ENCODE assay signal across 9 cellular contexts in genomic region chr17:57370051-57370581, GRCh38.
A peak's percentile ranks its signal among the peaks of the same experiment; 100 is the strongest.
DNase-seq lines count a peak whose midpoint lies in the region; ATAC-seq and TF ChIP-seq lines count a peak whose summit lies in the region.
"Had no signal": no experiment of that assay in that cellular context is flagged by ENCODE, and none has a peak within 500 bp of the region (broad histone marks: within the 10 kb centered on the region; RNA-seq: fewer than 3 reads in every experiment).

No MANE protein-coding gene starts in this region.

- in situ Hi-C loops in astrocyte of the cerebellum (cut with HindIII; ENCODE audit: low sequenced_read_pairs) = no loop called here

- CTCF ChIA-PET in activated naive CD4-positive, alpha-beta T cell treated with anti-CD3 and anti-CD28 coated beads, Interleukin-2, amount 10 ng/mL, durations not matched to agents 7 days and 5 days (lab: Charles Lee) = no interaction called here

- H3K4me1 Mint-ChIP-seq in activated naive CD4-positive, alpha-beta T cell treated with anti-CD3 and anti-CD28 coated beads, Interleukin-2, amount 10 ng/mL, durations not matched to agents 7 days and 5 days = no peaks in the 10 kb centered on the region
- H3K4me1 Mint-ChIP-seq in T-helper 2 cell treated with Interferon-gamma antibody and Interleukin-4, amounts not matched to agents 5 μg/mL and 100 μg/mL, for 36 hours (ENCODE audit: low read depth) = peaks cover 8% of the 10 kb centered on the region

- no peak for TF ChIP-seq CTCF in astrocyte of the cerebellum (IDR thresholded peaks at IDR 0.05; ENCODE audit: low read depth, low read length, missing control alignments)

- H3K9me3 Mint-ChIP-seq in activated naive CD4-positive, alpha-beta T cell treated with anti-CD3 and anti-CD28 coated beads, Interleukin-2, amount 10 ng/mL, durations not matched to agents 7 days and 5 days = no peaks in the 10 kb centered on the region
- peaks cover 11% of the 10 kb centered on the region for H3K9me3 Mint-ChIP-seq in T-helper 2 cell treated with Interferon-gamma antibody and Interleukin-4, amounts not matched to agents 5 μg/mL and 100 μg/mL, for 36 hours

- no peaks in the 10 kb centered on the region for H3K27me3 Mint-ChIP-seq in activated naive CD4-positive, alpha-beta T cell treated with anti-CD3 and anti-CD28 coated beads, Interleukin-2, amount 10 ng/mL, durations not matched to agents 7 days and 5 days
- no peaks in the 10 kb centered on the region for H3K27me3 Mint-ChIP-seq in T-helper 2 cell treated with Interferon-gamma antibody and Interleukin-4, amounts not matched to agents 5 μg/mL and 100 μg/mL, for 36 hours (ENCODE audit: low read depth)

- DNase-seq in GM03348 (ENCODE audit: low spot score) (peak; percentile 62), astrocyte of the cerebellum (ENCODE audit: low read depth) (peak; percentile 20), mucosa of gallbladder (ENCODE audit: low spot score) (peak; percentile 46), activated gamma-delta T cell treated with Interleukin-2 at 50 U/mL for 16 hours (no peak), mesenteric fat pad (ENCODE audit: low spot score) (no peak)
- DNase-seq in activated naive CD4-positive, alpha-beta T cell treated with anti-CD3 and anti-CD28 coated beads, Interleukin-2, amount 10 ng/mL, durations not matched to agents 7 days and 5 days = no peak
- DNase-seq in T-helper 2 cell treated with Interferon-gamma antibody and Interleukin-4, amounts not matched to agents 5 μg/mL and 100 μg/mL, for 36 hours (ENCODE audit: low spot score) = no peak

- ATAC-seq in HG02798 (IDR thresholded peaks at IDR 0.05; ENCODE audit: poor library complexity, unreplicated experiment) = peak; percentile 68

- H3K4me3 Mint-ChIP-seq in activated naive CD4-positive, alpha-beta T cell treated with anti-CD3 and anti-CD28 coated beads, Interleukin-2, amount 10 ng/mL, durations not matched to agents 7 days and 5 days = no peak overlapping the region
- no peak overlapping the region for H3K4me3 Mint-ChIP-seq in T-helper 2 cell treated with Interferon-gamma antibody and Interleukin-4, amounts not matched to agents 5 μg/mL and 100 μg/mL, for 36 hours

- H3K36me3 Mint-ChIP-seq in activated naive CD4-positive, alpha-beta T cell treated with anti-CD3 and anti-CD28 coated beads, Interleukin-2, amount 10 ng/mL, durations not matched to agents 7 days and 5 days = peaks cover 11% of the 10 kb centered on the region
- H3K36me3 Mint-ChIP-seq in T-helper 2 cell treated with Interferon-gamma antibody and Interleukin-4, amounts not matched to agents 5 μg/mL and 100 μg/mL, for 36 hours (ENCODE audit: low read depth) = peaks cover 22% of the 10 kb centered on the region

- no peak overlapping the region for H3K27ac Mint-ChIP-seq in activated naive CD4-positive, alpha-beta T cell treated with anti-CD3 and anti-CD28 coated beads, Interleukin-2, amount 10 ng/mL, durations not matched to agents 7 days and 5 days
- no peak overlapping the region for H3K27ac Mint-ChIP-seq in T-helper 2 cell treated with Interferon-gamma antibody and Interleukin-4, amounts not matched to agents 5 μg/mL and 100 μg/mL, for 36 hours

- no peak overlapping the region for H3K4me3 ChIP-seq in astrocyte of the cerebellum (ENCODE audit: low read depth, low read length)
- H3K4me3 ChIP-seq: thoracic aorta had no signal

Comparison
In these comparisons a context has a peak if more than half of its experiments do, and no peak if none do; other contexts are left out.
1. DNase-seq: peak in GM03348 (single experiment), astrocyte of the cerebellum (single experiment) and mucosa of gallbladder (single experiment); none in activated gamma-delta T cell treated with Interleukin-2 at 50 U/mL for 16 hours (single experiment), mesenteric fat pad (single experiment), activated naive CD4-positive, alpha-beta T cell treated with anti-CD3 and anti-CD28 coated beads, Interleukin-2, amount 10 ng/mL, durations not matched to agents 7 days and 5 days (single experiment) and T-helper 2 cell treated with Interferon-gamma antibody and Interleukin-4, amounts not matched to agents 5 μg/mL and 100 μg/mL, for 36 hours (single experiment).